ENCODE assay signal across 8 cellular contexts in the genomic region with DNA sequence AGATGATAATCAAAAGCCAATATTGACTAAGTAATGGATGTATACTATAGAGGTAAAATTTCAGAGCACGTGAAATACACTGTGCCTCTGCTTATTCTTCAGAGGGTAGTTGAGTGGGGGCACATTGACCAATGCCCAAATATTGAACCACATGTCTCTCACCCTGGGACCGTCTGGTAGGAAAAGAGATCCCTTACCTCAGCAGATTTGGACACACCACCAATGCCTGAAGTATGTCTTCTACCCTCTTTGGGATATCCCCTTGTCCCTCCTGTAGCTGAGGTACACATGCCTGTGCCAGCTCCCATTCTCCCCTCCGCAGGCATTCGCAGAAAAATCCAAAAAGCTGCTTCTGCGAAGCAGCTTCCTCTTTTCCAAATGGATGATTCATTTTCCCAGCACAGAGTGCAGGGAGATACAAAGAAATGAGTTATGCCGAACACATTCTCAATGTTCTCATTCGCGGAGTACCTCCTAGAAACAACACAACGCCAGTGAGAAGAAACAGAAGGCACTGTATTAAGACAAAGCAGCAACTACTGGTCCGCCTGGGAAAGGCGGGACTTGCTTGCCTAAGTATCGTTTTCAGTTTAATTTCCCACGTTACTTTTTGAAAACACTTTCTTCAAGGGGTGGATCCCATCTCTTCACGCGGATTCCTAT. TPM values are rescaled to one million over a fixed set of nuclear protein-coding genes. Genes with fewer than 3 reads are reported as not detected.
DNase-seq lines count a peak whose midpoint lies in the region; ATAC-seq and TF ChIP-seq lines count a peak whose summit lies in the region.

No MANE protein-coding gene starts in this region.

- peak overlapping the region; percentile 59 for H2AFZ ChIP-seq in neural cell (ENCODE audit: low read depth, low read length)

- H3K36me3 Mint-ChIP-seq in endothelial cell (ENCODE audit: low read depth, unreplicated experiment): peaks cover 15% of the 10 kb centered on the region

- ATAC-seq in HG03097 (IDR thresholded peaks at IDR 0.05; ENCODE audit: low FRiP score, unreplicated experiment): no peak
- ATAC-seq in HG02678 (IDR thresholded peaks at IDR 0.05; ENCODE audit: unreplicated experiment): no peak

- peak overlapping the region; percentile 75 for H3K9ac ChIP-seq in neural cell (ENCODE audit: low read length)

- DNase-seq in NCI-H526 treated with DMSO at 0.1 percent for 48 hours (lab: John Stamatoyannopoulos, UW) (peak; percentile 9), NCI-H526 (lab: John Stamatoyannopoulos, UW) (no peak), RPMI7951 (ENCODE audit: low read depth) (peak; percentile 14), endothelial cell (ENCODE audit: low spot score) (no peak), posterior cingulate gyrus (no peak)

- no peaks in the 10 kb centered on the region for H3K9me3 Mint-ChIP-seq in endothelial cell (ENCODE audit: unreplicated experiment)

- intact Hi-C loops in posterior cingulate gyrus (cut with DNase I): no loop called here

- H3K4me2 ChIP-seq in neural cell (ENCODE audit: low read length): peak overlapping the region; percentile 67

- H3K9me2 ChIP-seq in neural cell (ENCODE audit: insufficient read depth, low read length): no peaks in the 10 kb centered on the region

- no peak for TF ChIP-seq RAD21 in neural cell (conservative IDR thresholded peaks at IDR 0.05)

- peak overlapping the region; percentile 94 for H3K27ac ChIP-seq in neural cell (ENCODE audit: low read length)

- peaks cover 7% of the 10 kb centered on the region for H3K36me3 ChIP-seq in neural cell (ENCODE audit: insufficient read depth, low read length)

- H4K20me1 ChIP-seq in neural cell (ENCODE audit: insufficient read depth): no peaks in the 10 kb centered on the region

- H3K4me3 ChIP-seq in neural cell (ENCODE audit: low read length): peak overlapping the region; percentile 75

- no peaks in the 10 kb centered on the region for H3K9me3 ChIP-seq in neural cell (ENCODE audit: low read length)

- peaks cover 21% of the 10 kb centered on the region for H3K4me1 Mint-ChIP-seq in endothelial cell (ENCODE audit: unreplicated experiment)

- H3K27me3 Mint-ChIP-seq in endothelial cell (ENCODE audit: unreplicated experiment): peaks cover 8% of the 10 kb centered on the region

- peaks cover 16% of the 10 kb centered on the region for H3K79me2 ChIP-seq in neural cell (replicated peaks; ENCODE audit: insufficient read depth, low read length)

- no peaks in the 10 kb centered on the region for H3K27me3 ChIP-seq in neural cell (ENCODE audit: insufficient read depth, low read depth, low read length)

- peak overlapping the region; percentile 98 for H3K27ac Mint-ChIP-seq in endothelial cell (ENCODE audit: unreplicated experiment)

- peak overlapping the region; percentile 96 for H3K4me3 Mint-ChIP-seq in endothelial cell (ENCODE audit: unreplicated experiment)

- no peak for TF ChIP-seq EP300 in neural cell (conservative IDR thresholded peaks at IDR 0.05; ENCODE audit: poor library complexity, severe bottlenecking)

- no peaks in the 10 kb centered on the region for H3F3A ChIP-seq in neural cell (ENCODE audit: insufficient read depth, low read length, poor library complexity, severe bottlenecking)

- TF ChIP-seq CTCF in endothelial cell (IDR thresholded peaks at IDR 0.05; ENCODE audit: unreplicated experiment): no peak
- TF ChIP-seq CTCF in neural cell (IDR thresholded peaks at IDR 0.05; ENCODE audit: poor library complexity, severe bottlenecking): no peak

TF ChIP-seq in neural cell, 6 proteins besides CTCF, POLR2A, EP300 and RAD21:
- TF ChIP-seq EZH2 (IDR thresholded peaks at IDR 0.05; ENCODE audit: borderline replicate concordance, insufficient read depth, low read length, poor library complexity, severe bottlenecking) (no peak), MXI1 (conservative IDR thresholded peaks at IDR 0.05; ENCODE audit: poor library complexity, severe bottlenecking) (no peak), POLR2AphosphoS5 (IDR thresholded peaks at IDR 0.05) (no peak), SMC3 (conservative IDR thresholded peaks at IDR 0.05; ENCODE audit: poor library complexity) (no peak), TAF1 (IDR thresholded peaks at IDR 0.05; ENCODE audit: low read depth) (no peak)
- TF ChIP-seq, protein P1, sequence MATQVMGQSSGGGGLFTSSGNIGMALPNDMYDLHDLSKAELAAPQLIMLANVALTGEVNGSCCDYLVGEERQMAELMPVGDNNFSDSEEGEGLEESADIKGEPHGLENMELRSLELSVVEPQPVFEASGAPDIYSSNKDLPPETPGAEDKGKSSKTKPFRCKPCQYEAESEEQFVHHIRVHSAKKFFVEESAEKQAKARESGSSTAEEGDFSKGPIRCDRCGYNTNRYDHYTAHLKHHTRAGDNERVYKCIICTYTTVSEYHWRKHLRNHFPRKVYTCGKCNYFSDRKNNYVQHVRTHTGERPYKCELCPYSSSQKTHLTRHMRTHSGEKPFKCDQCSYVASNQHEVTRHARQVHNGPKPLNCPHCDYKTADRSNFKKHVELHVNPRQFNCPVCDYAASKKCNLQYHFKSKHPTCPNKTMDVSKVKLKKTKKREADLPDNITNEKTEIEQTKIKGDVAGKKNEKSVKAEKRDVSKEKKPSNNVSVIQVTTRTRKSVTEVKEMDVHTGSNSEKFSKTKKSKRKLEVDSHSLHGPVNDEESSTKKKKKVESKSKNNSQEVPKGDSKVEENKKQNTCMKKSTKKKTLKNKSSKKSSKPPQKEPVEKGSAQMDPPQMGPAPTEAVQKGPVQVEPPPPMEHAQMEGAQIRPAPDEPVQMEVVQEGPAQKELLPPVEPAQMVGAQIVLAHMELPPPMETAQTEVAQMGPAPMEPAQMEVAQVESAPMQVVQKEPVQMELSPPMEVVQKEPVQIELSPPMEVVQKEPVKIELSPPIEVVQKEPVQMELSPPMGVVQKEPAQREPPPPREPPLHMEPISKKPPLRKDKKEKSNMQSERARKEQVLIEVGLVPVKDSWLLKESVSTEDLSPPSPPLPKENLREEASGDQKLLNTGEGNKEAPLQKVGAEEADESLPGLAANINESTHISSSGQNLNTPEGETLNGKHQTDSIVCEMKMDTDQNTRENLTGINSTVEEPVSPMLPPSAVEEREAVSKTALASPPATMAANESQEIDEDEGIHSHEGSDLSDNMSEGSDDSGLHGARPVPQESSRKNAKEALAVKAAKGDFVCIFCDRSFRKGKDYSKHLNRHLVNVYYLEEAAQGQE (IDR thresholded peaks at IDR 0.05; ENCODE audit: borderline replicate concordance): no peak
TF ChIP-seq in neural cell: peak in this region for 0.

RNA-seq across cellular contexts. Expression of gene ZFYVE26, which starts 0.7 kb away (rescaled TPM):
- total RNA-seq in RPMI7951 (2014; rRNA removed; shearing (Covaris generic)): 9.1 and 9.3 TPM in 2 replicates
- 28.9 TPM for total RNA-seq in endothelial cell (ENCODE audit: unreplicated experiment)
- polyA plus RNA-seq in neural cell: 8.5 and 10.7 TPM in 2 replicates
- polyA minus RNA-seq in neural cell: 37.0 and 53.9 TPM in 2 replicates

RNA-seq across cellular contexts. Expression of gene RAD51B, which starts 3.9 kb away (rescaled TPM):
- total RNA-seq in RPMI7951 (2014; rRNA removed; shearing (Covaris generic)): 10.9 TPM in 2 replicates
- 23.5 TPM for total RNA-seq in endothelial cell (ENCODE audit: unreplicated experiment)
- polyA plus RNA-seq in neural cell: 0.38 and 3.1 TPM in 2 replicates
- 7.5 and 14.0 TPM in 2 replicates for polyA minus RNA-seq in neural cell

Comparison
In these comparisons a context has a peak if more than half of its experiments do, and no peak if none do; other contexts are left out.
1. DNase-seq: peak in NCI-H526 treated with DMSO at 0.1 percent for 48 hours (single experiment) and RPMI7951 (single experiment); none in NCI-H526 (0 of 2), endothelial cell (single experiment) and posterior cingulate gyrus (0 of 10).